In genomic region chr5:864492-865167, GRCh38 we compare ENCODE assay signal across 16 cellular contexts.
"Had no signal": no experiment of that assay in that cellular context is flagged by ENCODE, and none has a peak within 500 bp of the region (broad histone marks: within the 10 kb centered on the region; RNA-seq: fewer than 3 reads in every experiment).

No MANE protein-coding gene starts in this region.

- H3K27me3 ChIP-seq: adrenal gland, heart left ventricle, tibial artery had no signal

- DNase-seq: activated CD4-positive, alpha-beta T cell treated with anti-CD3 and anti-CD28 coated beads for 1 hour; activated T-cell treated with anti-CD3 and anti-CD28 coated beads, Interleukin-2, amount 50 U/mL, for 24 hours; adrenal gland; cerebellar nuclear complex; cortex of kidney; left colon; lower lobe of right lung; mesendoderm; naive B cell; retina; stimulated activated CD4-positive, alpha-beta T cell treated with anti-CD3 and anti-CD28 coated beads, Interleukin-4, amount 100 ng/mL, for 24 hours; substantia nigra; T-helper 1 cell; tibial artery had no signal

- ATAC-seq: activated T-helper 17 cell treated with anti-CD3 and anti-CD28 coated beads, Interleukin-2, amount 50 U/mL, for 72 hours; heart left ventricle; left colon; lower lobe of right lung had no signal

- H3K4me1 ChIP-seq: adrenal gland, heart left ventricle, lower lobe of right lung, tibial artery had no signal

- H3K4me3 ChIP-seq: adrenal gland, heart left ventricle, lower lobe of right lung, tibial artery had no signal

- H3K9me3 ChIP-seq: adrenal gland, heart left ventricle, lower lobe of right lung, tibial artery had no signal

- H3K27ac ChIP-seq: adrenal gland, heart left ventricle, lower lobe of right lung, tibial artery had no signal
